Comparison of ENCODE assay signal across 5 cellular contexts in genomic region chr4:189497996-189498395, GRCh38.
"Had no signal": no experiment of that assay in that cellular context is flagged by ENCODE, and none has a peak within 500 bp of the region (broad histone marks: within the 10 kb centered on the region; RNA-seq: fewer than 3 reads in every experiment).

No MANE protein-coding gene starts in this region.

- H3K9ac ChIP-seq: GM23248 had no signal

- H3K4me3 ChIP-seq: GM23248 had no signal

- DNase-seq: GM23248, H9, HCEC 1CT had no signal

- H3K27me3 Mint-ChIP-seq: IgD-negative memory B cell had no signal

- ATAC-seq: HepG2 had no signal

- H3K36me3 Mint-ChIP-seq: IgD-negative memory B cell had no signal

- H3K4me3 Mint-ChIP-seq: H9 had no signal

- H3K27ac Mint-ChIP-seq: H9, IgD-negative memory B cell had no signal

- H3K4me1 Mint-ChIP-seq: H9, IgD-negative memory B cell had no signal

- H3K27ac ChIP-seq: GM23248 had no signal

- H2AFZ ChIP-seq: GM23248 had no signal
